ENCODE assay signal across 1 cellular context in the genomic region with DNA sequence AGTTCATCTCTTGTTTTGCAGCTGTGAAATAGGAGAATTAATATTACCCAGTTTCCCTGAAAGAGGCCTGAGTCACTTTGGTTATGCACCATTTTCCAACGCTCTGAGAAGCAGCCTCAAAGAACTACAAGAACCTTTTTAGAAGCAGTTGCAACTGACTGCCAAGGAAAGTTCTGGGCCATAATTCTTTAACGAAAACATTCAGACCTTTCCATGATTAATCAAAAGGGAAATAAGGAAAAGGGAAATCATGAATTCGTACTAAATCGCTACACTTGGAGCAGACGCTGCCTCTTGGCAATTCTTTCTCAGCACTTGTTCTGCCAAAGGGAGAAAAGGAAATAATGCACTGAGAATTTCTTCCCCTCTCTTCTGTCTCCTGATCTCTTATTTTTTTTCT.
TF ChIP-seq lines count a peak whose summit lies in the region.

No MANE protein-coding gene starts in this region.

TF ChIP-seq in K562, 482 proteins besides CTCF, POLR2A, EP300 and RAD21:
- no peak for TF ChIP-seq RNF2 (IDR thresholded peaks at IDR 0.05)
- no peak for TF ChIP-seq SREBF2 (CRISPR knock-in tag; IDR thresholded peaks at IDR 0.05)
- TF ChIP-seq, protein P1, sequence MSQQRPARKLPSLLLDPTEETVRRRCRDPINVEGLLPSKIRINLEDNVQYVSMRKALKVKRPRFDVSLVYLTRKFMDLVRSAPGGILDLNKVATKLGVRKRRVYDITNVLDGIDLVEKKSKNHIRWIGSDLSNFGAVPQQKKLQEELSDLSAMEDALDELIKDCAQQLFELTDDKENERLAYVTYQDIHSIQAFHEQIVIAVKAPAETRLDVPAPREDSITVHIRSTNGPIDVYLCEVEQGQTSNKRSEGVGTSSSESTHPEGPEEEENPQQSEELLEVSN (IDR thresholded peaks at IDR 0.05; ENCODE audit: borderline replicate concordance in 1 of 2, extremely low read depth in 1 of 2, insufficient read depth in 1 of 2, insufficient read length in 1 of 2, low read depth in 1 of 2, low read length in 1 of 2, poor library complexity in 1 of 2, severe bottlenecking in 1 of 2) = no peak
- TF ChIP-seq NCOA2 (IDR thresholded peaks at IDR 0.05; ENCODE audit: partially characterized antibody in 2 of 2) = no peak
- TF ChIP-seq ZNF140 (CRISPR knock-in tag; IDR thresholded peaks at IDR 0.05) = no peak
- no peak for TF ChIP-seq CCNT2 (IDR thresholded peaks at IDR 0.05; ENCODE audit: borderline replicate concordance, extremely low read depth, insufficient read length, low read depth, low read length)
- no peak for TF ChIP-seq ZNF3 (CRISPR knock-in tag; IDR thresholded peaks at IDR 0.05)
- no peak for TF ChIP-seq HNRNPUL1 (IDR thresholded peaks at IDR 0.05; ENCODE audit: low read length)
- TF ChIP-seq NFYB (IDR thresholded peaks at IDR 0.05; ENCODE audit: extremely low read depth, insufficient read length) = no peak
- TF ChIP-seq, protein P2, sequence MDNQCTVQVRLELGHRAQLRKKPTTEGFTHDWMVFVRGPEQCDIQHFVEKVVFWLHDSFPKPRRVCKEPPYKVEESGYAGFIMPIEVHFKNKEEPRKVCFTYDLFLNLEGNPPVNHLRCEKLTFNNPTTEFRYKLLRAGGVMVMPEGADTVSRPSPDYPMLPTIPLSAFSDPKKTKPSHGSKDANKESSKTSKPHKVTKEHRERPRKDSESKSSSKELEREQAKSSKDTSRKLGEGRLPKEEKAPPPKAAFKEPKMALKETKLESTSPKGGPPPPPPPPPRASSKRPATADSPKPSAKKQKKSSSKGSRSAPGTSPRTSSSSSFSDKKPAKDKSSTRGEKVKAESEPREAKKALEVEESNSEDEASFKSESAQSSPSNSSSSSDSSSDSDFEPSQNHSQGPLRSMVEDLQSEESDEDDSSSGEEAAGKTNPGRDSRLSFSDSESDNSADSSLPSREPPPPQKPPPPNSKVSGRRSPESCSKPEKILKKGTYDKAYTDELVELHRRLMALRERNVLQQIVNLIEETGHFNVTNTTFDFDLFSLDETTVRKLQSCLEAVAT (IDR thresholded peaks at IDR 0.05) = no peak
- TF ChIP-seq, protein P3, sequence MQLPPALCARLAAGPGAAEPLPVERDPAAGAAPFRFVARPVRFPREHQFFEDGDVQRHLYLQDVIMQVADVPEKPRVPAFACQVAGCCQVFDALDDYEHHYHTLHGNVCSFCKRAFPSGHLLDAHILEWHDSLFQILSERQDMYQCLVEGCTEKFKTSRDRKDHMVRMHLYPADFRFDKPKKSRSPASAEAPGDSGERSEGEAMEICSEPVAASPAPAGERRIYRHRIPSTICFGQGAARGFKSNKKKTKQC (CRISPR knock-in tag; IDR thresholded peaks at IDR 0.05) = no peak
- no peak for TF ChIP-seq NCOA4 (IDR thresholded peaks at IDR 0.05; ENCODE audit: partially characterized antibody)
- TF ChIP-seq MCM5 (IDR thresholded peaks at IDR 0.05; ENCODE audit: low read depth) = no peak
- TF ChIP-seq, protein P4, sequence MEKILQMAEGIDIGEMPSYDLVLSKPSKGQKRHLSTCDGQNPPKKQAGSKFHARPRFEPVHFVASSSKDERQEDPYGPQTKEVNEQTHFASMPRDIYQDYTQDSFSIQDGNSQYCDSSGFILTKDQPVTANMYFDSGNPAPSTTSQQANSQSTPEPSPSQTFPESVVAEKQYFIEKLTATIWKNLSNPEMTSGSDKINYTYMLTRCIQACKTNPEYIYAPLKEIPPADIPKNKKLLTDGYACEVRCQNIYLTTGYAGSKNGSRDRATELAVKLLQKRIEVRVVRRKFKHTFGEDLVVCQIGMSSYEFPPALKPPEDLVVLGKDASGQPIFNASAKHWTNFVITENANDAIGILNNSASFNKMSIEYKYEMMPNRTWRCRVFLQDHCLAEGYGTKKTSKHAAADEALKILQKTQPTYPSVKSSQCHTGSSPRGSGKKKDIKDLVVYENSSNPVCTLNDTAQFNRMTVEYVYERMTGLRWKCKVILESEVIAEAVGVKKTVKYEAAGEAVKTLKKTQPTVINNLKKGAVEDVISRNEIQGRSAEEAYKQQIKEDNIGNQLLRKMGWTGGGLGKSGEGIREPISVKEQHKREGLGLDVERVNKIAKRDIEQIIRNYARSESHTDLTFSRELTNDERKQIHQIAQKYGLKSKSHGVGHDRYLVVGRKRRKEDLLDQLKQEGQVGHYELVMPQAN (IDR thresholded peaks at IDR 0.05; ENCODE audit: borderline replicate concordance) = no peak
- no peak for TF ChIP-seq TARDBP (IDR thresholded peaks at IDR 0.05)
- TF ChIP-seq ZNF175 (CRISPR knock-in tag; IDR thresholded peaks at IDR 0.05; ENCODE audit: low read depth) = no peak
- TF ChIP-seq CHD1 (IDR thresholded peaks at IDR 0.05; ENCODE audit: low read length) = no peak
- no peak for TF ChIP-seq PHF20 (IDR thresholded peaks at IDR 0.05; ENCODE audit: partially characterized antibody)
